In genomic region chr6:132190815-132191175, GRCh38 we compare ENCODE assay signal across 14 cellular contexts.
DNase-seq lines count a peak whose midpoint lies in the region; ATAC-seq and TF ChIP-seq lines count a peak whose summit lies in the region.
"Had no signal": no experiment of that assay in that cellular context is flagged by ENCODE, and none has a peak within 500 bp of the region (broad histone marks: within the 10 kb centered on the region; RNA-seq: fewer than 3 reads in every experiment).

No MANE protein-coding gene starts in this region.

- H3K9me3 ChIP-seq in esophagus muscularis mucosa = no peaks in the 10 kb centered on the region
- no peaks in the 10 kb centered on the region for H3K9me3 ChIP-seq in skeletal muscle satellite cell (replicated peaks; ENCODE audit: low read length)
- peaks cover 3% of the 10 kb centered on the region; the same call in 1 of the 2 replicates for H3K9me3 ChIP-seq in SJCRH30 (replicated peaks)
- no peaks in the 10 kb centered on the region for H3K9me3 ChIP-seq in ovary
- H3K9me3 ChIP-seq: adrenal gland, mucosa of descending colon had no signal

- no peak for TF ChIP-seq POLR2A in esophagus muscularis mucosa (IDR thresholded peaks at IDR 0.05; ENCODE audit: low read depth)
- no peak for TF ChIP-seq POLR2A in ovary (IDR thresholded peaks at IDR 0.05)

- H3K4me1 ChIP-seq in esophagus muscularis mucosa = peaks cover 8 to 52% (median 36%) of the 10 kb centered on the region in 4 donors
- peaks cover 41% of the 10 kb centered on the region for H3K4me1 ChIP-seq in skeletal muscle satellite cell (ENCODE audit: control insufficient read depth, insufficient read depth, low read length)
- peaks cover 18% of the 10 kb centered on the region for H3K4me1 ChIP-seq in SJCRH30
- H3K4me1 ChIP-seq in ovary (ENCODE audit: insufficient read depth) = no peaks in the 10 kb centered on the region
- H3K4me1 ChIP-seq: adrenal gland had no signal

- no peaks in the 10 kb centered on the region for H3K4me1 Mint-ChIP-seq in activated naive CD4-positive, alpha-beta T cell treated with anti-CD3 and anti-CD28 coated beads for 36 hours (ENCODE audit: low read depth)

- TF ChIP-seq CTCF in esophagus muscularis mucosa (IDR thresholded peaks at IDR 0.05) (no peak), ovary (IDR thresholded peaks at IDR 0.05) (no peak)

- H3K27ac ChIP-seq in esophagus muscularis mucosa (replicated peaks in 1 of 4) = peak overlapping the region; percentile 68 to 73 (median 70)
- no peak overlapping the region for H3K27ac ChIP-seq in SJCRH30
- H3K27ac ChIP-seq in ovary = no peak overlapping the region
- H3K27ac ChIP-seq: adrenal gland, PC-9 had no signal

- intact Hi-C loops in esophagus muscularis mucosa (cut with DNase I) (no loop called here), ovary (cut with DNase I) (no loop called here)
- intact Hi-C loops in activated naive CD4-positive, alpha-beta T cell treated with anti-CD3 and anti-CD28 coated beads for 36 hours (cut with micrococcal nuclease) = no loop called here

- DNase-seq in M059J (ENCODE audit: low read depth) = peak; percentile 84
- DNase-seq in esophagus muscularis mucosa (ENCODE audit: extremely low spot score) = no peak
- no peak for DNase-seq in activated naive CD4-positive, alpha-beta T cell treated with anti-CD3 and anti-CD28 coated beads for 36 hours
- no peak for DNase-seq in SJCRH30
- DNase-seq in ovary = no peak
- DNase-seq: activated B cell treated with CpG ODN at 0.5 μM for 24 hours; adrenal gland; mucosa of descending colon; NCI-H1048; PC-9; stimulated activated CD4-positive, alpha-beta T cell treated with anti-CD3 and anti-CD28 coated beads, Interleukin-12 subunit alpha, Interleukin-12 subunit beta, amount 100 ng/mL, for 4 hours had no signal

- H3K27me3 ChIP-seq in esophagus muscularis mucosa = no peaks in the 10 kb centered on the region
- no peaks in the 10 kb centered on the region for H3K27me3 ChIP-seq in skeletal muscle satellite cell (ENCODE audit: control insufficient read depth, insufficient read depth, low read length)
- H3K27me3 ChIP-seq in SJCRH30 = no peaks in the 10 kb centered on the region
- no peaks in the 10 kb centered on the region for H3K27me3 ChIP-seq in ovary
- H3K27me3 ChIP-seq: adrenal gland had no signal

- peak overlapping the region; percentile 32 for H3K4me2 ChIP-seq in skeletal muscle satellite cell (ENCODE audit: low read length)
- H3K4me2 ChIP-seq: PC-9 had no signal

- CTCF ChIA-PET in activated naive CD4-positive, alpha-beta T cell treated with anti-CD3 and anti-CD28 coated beads for 36 hours (lab: Charles Lee) = no interaction called here

- H3K36me3 ChIP-seq in esophagus muscularis mucosa (no peaks in the 10 kb centered on the region), skeletal muscle satellite cell (ENCODE audit: insufficient read depth, low read length) (no peaks in the 10 kb centered on the region), SJCRH30 (no peaks in the 10 kb centered on the region), ovary (no peaks in the 10 kb centered on the region)
- H3K36me3 ChIP-seq: adrenal gland had no signal

- H3K9me3 Mint-ChIP-seq in activated naive CD4-positive, alpha-beta T cell treated with anti-CD3 and anti-CD28 coated beads for 36 hours = no peaks in the 10 kb centered on the region
- H3K9me3 Mint-ChIP-seq: activated B cell treated with CpG ODN at 0.5 μM for 24 hours had no signal

- H3K4me3 ChIP-seq in esophagus muscularis mucosa (no peak overlapping the region), skeletal muscle satellite cell (ENCODE audit: low read length) (peak overlapping the region; percentile 8), SJCRH30 (no peak overlapping the region), ovary (no peak overlapping the region)
- H3K4me3 ChIP-seq: adrenal gland, mucosa of descending colon, PC-9 had no signal

- H3K27me3 Mint-ChIP-seq in activated naive CD4-positive, alpha-beta T cell treated with anti-CD3 and anti-CD28 coated beads for 36 hours (ENCODE audit: low read depth) = no peaks in the 10 kb centered on the region
- H3K27me3 Mint-ChIP-seq: activated B cell treated with CpG ODN at 0.5 μM for 24 hours had no signal

- H3K36me3 Mint-ChIP-seq in activated naive CD4-positive, alpha-beta T cell treated with anti-CD3 and anti-CD28 coated beads for 36 hours (ENCODE audit: low read depth) = no peaks in the 10 kb centered on the region

- 21% methylated on average over 3 of the region's 3 CpGs for WGBS in esophagus muscularis mucosa
- WGBS in ovary, 3 donors = 17 to 20% (median 18%) methylated on average over 3 of the region's 3 CpGs

- H3K4me3 Mint-ChIP-seq in activated naive CD4-positive, alpha-beta T cell treated with anti-CD3 and anti-CD28 coated beads for 36 hours = no peak overlapping the region
- H3K4me3 Mint-ChIP-seq: activated B cell treated with CpG ODN at 0.5 μM for 24 hours had no signal

- H3K9ac ChIP-seq in skeletal muscle satellite cell (ENCODE audit: low read depth, low read length) = peak overlapping the region; percentile 28

- ATAC-seq in GM18909 (IDR thresholded peaks at IDR 0.05; ENCODE audit: poor library complexity, unreplicated experiment) (peak; percentile 12), GM19324 (IDR thresholded peaks at IDR 0.05; ENCODE audit: low FRiP score, unreplicated experiment) (no peak)
- ATAC-seq: mucosa of descending colon had no signal

- no peak overlapping the region for H3K27ac Mint-ChIP-seq in activated naive CD4-positive, alpha-beta T cell treated with anti-CD3 and anti-CD28 coated beads for 36 hours
- H3K27ac Mint-ChIP-seq: activated B cell treated with CpG ODN at 0.5 μM for 24 hours had no signal

- TF ChIP-seq EP300 in esophagus muscularis mucosa (IDR thresholded peaks at IDR 0.05) (no peak), ovary (IDR thresholded peaks at IDR 0.05) (no peak)

Comparison
In these comparisons a context has a peak if more than half of its experiments do, and no peak if none do; other contexts are left out.
1. H3K27ac ChIP-seq: peak in esophagus muscularis mucosa (4 of 4); none in SJCRH30 (single experiment) and ovary (0 of 2).